In the genomic region with DNA sequence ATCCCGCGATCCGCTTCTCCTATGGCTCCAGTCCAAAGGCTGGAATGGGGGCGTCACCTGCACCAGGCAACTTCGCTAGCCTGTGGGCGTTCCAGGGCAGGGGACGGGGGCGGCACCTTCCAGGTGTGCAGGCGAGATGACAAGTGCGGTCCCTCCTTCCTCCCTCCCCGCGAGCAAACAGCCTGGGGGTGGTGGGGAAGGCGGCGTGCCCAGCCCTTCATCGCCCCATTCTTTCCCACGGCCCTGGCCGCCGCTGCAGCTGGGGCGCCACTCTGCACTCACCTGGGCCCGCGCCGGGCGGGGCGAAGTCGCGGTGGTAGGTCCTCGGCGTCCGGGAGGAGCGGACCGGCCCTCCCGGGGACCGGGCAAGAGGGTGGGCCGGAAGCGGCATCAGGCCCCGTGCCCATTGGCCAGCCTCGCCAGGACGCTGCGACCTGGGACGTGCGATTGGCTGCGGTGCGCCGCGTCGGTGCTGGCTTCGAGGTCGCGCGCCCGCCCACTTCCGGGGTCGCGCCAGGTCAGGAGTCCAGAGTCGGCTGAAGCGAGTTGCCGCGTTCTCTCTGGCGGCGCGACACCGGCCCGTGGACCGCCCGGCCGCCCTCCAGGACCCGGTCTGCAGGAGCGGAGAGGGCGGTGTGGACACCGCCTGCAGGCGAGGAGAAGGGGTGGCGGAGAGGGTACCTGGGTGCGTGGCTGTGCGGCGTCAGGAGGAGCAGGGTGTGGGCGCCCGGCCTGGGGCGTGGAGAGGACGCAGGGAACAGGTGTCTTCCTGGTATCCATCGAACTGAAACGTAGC, we compare ENCODE assay signal across 1 cellular context.
TF ChIP-seq lines count a peak whose summit lies in the region.

Gene TECPR1 (minus strand): TSS at position 389 of the 796 bp plus-strand sequence. CDS start 6,086 bp downstream, outside the sequence.

TF ChIP-seq in HepG2, 621 proteins besides CTCF, POLR2A, EP300 and RAD21 (continued from another document and continues in another):
- TF ChIP-seq, protein P1, sequence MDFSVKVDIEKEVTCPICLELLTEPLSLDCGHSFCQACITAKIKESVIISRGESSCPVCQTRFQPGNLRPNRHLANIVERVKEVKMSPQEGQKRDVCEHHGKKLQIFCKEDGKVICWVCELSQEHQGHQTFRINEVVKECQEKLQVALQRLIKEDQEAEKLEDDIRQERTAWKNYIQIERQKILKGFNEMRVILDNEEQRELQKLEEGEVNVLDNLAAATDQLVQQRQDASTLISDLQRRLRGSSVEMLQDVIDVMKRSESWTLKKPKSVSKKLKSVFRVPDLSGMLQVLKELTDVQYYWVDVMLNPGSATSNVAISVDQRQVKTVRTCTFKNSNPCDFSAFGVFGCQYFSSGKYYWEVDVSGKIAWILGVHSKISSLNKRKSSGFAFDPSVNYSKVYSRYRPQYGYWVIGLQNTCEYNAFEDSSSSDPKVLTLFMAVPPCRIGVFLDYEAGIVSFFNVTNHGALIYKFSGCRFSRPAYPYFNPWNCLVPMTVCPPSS (IDR thresholded peaks at IDR 0.05), result no peak
- peak; percentile 29 for TF ChIP-seq PHF5A (CRISPR knock-in tag; IDR thresholded peaks at IDR 0.05; ENCODE audit: low read depth, unreplicated experiment)
- TF ChIP-seq ZNF772 (CRISPR knock-in tag; IDR thresholded peaks at IDR 0.05), result 0 out of 2 replicates have a peak, but pooled peaks have one; percentile 16
- peak; percentile 69; the same call in 1 of the 2 replicates for TF ChIP-seq ZNF800 (CRISPR knock-in tag; IDR thresholded peaks at IDR 0.05)
- TF ChIP-seq ZNF552 (CRISPR knock-in tag; IDR thresholded peaks at IDR 0.05; ENCODE audit: borderline replicate concordance), result peak; percentile 35; the same call in 1 of the 2 replicates
- TF ChIP-seq JUNB (CRISPR knock-in tag; IDR thresholded peaks at IDR 0.05; ENCODE audit: borderline replicate concordance), result no peak
- no peak for TF ChIP-seq ZBTB3 (CRISPR knock-in tag; IDR thresholded peaks at IDR 0.05; ENCODE audit: borderline replicate concordance, low read depth)
- TF ChIP-seq, protein P2, sequence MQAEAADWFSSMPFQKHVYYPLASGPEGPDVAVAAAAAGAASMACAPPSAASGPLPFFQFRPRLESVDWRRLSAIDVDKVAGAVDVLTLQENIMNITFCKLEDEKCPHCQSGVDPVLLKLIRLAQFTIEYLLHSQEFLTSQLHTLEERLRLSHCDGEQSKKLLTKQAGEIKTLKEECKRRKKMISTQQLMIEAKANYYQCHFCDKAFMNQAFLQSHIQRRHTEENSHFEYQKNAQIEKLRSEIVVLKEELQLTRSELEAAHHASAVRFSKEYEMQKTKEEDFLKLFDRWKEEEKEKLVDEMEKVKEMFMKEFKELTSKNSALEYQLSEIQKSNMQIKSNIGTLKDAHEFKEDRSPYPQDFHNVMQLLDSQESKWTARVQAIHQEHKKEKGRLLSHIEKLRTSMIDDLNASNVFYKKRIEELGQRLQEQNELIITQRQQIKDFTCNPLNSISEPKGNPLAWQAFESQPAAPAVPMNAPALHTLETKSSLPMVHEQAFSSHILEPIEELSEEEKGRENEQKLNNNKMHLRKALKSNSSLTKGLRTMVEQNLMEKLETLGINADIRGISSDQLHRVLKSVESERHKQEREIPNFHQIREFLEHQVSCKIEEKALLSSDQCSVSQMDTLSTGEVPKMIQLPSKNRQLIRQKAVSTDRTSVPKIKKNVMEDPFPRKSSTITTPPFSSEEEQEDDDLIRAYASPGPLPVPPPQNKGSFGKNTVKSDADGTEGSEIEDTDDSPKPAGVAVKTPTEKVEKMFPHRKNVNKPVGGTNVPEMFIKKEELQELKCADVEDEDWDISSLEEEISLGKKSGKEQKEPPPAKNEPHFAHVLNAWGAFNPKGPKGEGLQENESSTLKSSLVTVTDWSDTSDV (CRISPR knock-in tag; IDR thresholded peaks at IDR 0.05), result no peak
- no peak for TF ChIP-seq CENPBD1 (CRISPR knock-in tag; IDR thresholded peaks at IDR 0.05; ENCODE audit: borderline replicate concordance, low read depth)
- TF ChIP-seq AGO2 (optimal IDR thresholded peaks at IDR 0.05; ENCODE audit: low read depth, low read length), result peak; percentile 33
- no peak for TF ChIP-seq GTF2F1 (IDR thresholded peaks at IDR 0.05; ENCODE audit: low read length)
- 0 out of 2 replicates have a peak, but pooled peaks have one; percentile 46 for TF ChIP-seq ZNF292 (CRISPR knock-in tag; IDR thresholded peaks at IDR 0.05; ENCODE audit: borderline replicate concordance, low read depth)
- no peak for TF ChIP-seq ZNF207 (IDR thresholded peaks at IDR 0.05; ENCODE audit: borderline replicate concordance)
- no peak for TF ChIP-seq MAFG (CRISPR knock-in tag; IDR thresholded peaks at IDR 0.05)
- TF ChIP-seq, protein P3, sequence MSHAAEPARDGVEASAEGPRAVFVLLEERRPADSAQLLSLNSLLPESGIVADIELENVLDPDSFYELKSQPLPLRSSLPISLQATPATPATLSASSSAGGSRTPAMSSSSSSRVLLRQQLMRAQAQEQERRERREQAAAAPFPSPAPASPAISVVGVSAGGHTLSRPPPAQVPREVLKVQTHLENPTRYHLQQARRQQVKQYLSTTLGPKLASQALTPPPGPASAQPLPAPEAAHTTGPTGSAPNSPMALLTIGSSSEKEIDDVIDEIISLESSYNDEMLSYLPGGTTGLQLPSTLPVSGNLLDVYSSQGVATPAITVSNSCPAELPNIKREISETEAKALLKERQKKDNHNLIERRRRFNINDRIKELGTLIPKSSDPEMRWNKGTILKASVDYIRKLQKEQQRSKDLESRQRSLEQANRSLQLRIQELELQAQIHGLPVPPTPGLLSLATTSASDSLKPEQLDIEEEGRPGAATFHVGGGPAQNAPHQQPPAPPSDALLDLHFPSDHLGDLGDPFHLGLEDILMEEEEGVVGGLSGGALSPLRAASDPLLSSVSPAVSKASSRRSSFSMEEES (CRISPR knock-in tag; IDR thresholded peaks at IDR 0.05), result no peak; the same call in 1 of the 2 replicates
- no peak for TF ChIP-seq ZNF282 (IDR thresholded peaks at IDR 0.05; ENCODE audit: partially characterized antibody)
- no peak for TF ChIP-seq ZZZ3 (CRISPR knock-in tag; IDR thresholded peaks at IDR 0.05; ENCODE audit: borderline replicate concordance)
- TF ChIP-seq ZSCAN25 (CRISPR knock-in tag; IDR thresholded peaks at IDR 0.05), result peak; percentile 62; the same call in 1 of the 2 replicates
- TF ChIP-seq SCMH1 (CRISPR knock-in tag; IDR thresholded peaks at IDR 0.05; ENCODE audit: borderline replicate concordance), result no peak
- TF ChIP-seq, protein P4, sequence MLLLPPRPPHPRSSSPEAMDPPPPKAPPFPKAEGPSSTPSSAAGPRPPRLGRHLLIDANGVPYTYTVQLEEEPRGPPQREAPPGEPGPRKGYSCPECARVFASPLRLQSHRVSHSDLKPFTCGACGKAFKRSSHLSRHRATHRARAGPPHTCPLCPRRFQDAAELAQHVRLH (CRISPR knock-in tag; IDR thresholded peaks at IDR 0.05; ENCODE audit: borderline replicate concordance, low read depth), result peak; percentile 44; the same call in 1 of the 2 replicates
- no peak for TF ChIP-seq NR3C1 (CRISPR knock-in tag; IDR thresholded peaks at IDR 0.05)
- no peak for TF ChIP-seq ZNF143 (CRISPR knock-in tag; IDR thresholded peaks at IDR 0.05)
- TF ChIP-seq BRD4 (CRISPR knock-in tag; IDR thresholded peaks at IDR 0.05), result 0 out of 2 replicates have a peak, but pooled peaks have one; percentile 33
- peak; percentile 35; the same call in 1 of the 2 replicates for TF ChIP-seq ZNF614 (CRISPR knock-in tag; IDR thresholded peaks at IDR 0.05; ENCODE audit: borderline replicate concordance)
- TF ChIP-seq IKZF4 (CRISPR knock-in tag; IDR thresholded peaks at IDR 0.05; ENCODE audit: borderline replicate concordance, low read depth, not compliant biosample characterization), result peak; percentile 31
- peak; percentile 89 for TF ChIP-seq CHD2 (IDR thresholded peaks at IDR 0.05; ENCODE audit: low read depth, low read length)
- no peak for TF ChIP-seq MATR3 (CRISPR knock-in tag; IDR thresholded peaks at IDR 0.05)
- no peak for TF ChIP-seq ZNF251 (CRISPR knock-in tag; IDR thresholded peaks at IDR 0.05)
- peak; percentile 20 for TF ChIP-seq YY1 (IDR thresholded peaks at IDR 0.05; ENCODE audit: insufficient read depth, insufficient replicate concordance, low read depth, low read length)
- no peak for TF ChIP-seq MEIS1 (CRISPR knock-in tag; IDR thresholded peaks at IDR 0.05; ENCODE audit: borderline replicate concordance)
- peak; percentile 97 for TF ChIP-seq HDAC1 (CRISPR knock-in tag; IDR thresholded peaks at IDR 0.05)
- no peak for TF ChIP-seq ZBTB49 (CRISPR knock-in tag; IDR thresholded peaks at IDR 0.05; ENCODE audit: borderline replicate concordance)
- no peak; the same call in 1 of the 2 replicates for TF ChIP-seq CENPT (CRISPR knock-in tag; IDR thresholded peaks at IDR 0.05; ENCODE audit: low read depth)
- TF ChIP-seq NFYB (CRISPR knock-in tag; IDR thresholded peaks at IDR 0.05), result peak; percentile 98
- TF ChIP-seq ZNF558 (CRISPR knock-in tag; IDR thresholded peaks at IDR 0.05; ENCODE audit: borderline replicate concordance), result peak; percentile 72; the same call in 1 of the 2 replicates
- no peak for TF ChIP-seq FLYWCH1 (CRISPR knock-in tag; IDR thresholded peaks at IDR 0.05)
- TF ChIP-seq ZNF841 (CRISPR knock-in tag; IDR thresholded peaks at IDR 0.05; ENCODE audit: borderline replicate concordance), result no peak
- 0 out of 2 replicates have a peak, but pooled peaks have one; percentile 67 for TF ChIP-seq HOXA9 (CRISPR knock-in tag; IDR thresholded peaks at IDR 0.05; ENCODE audit: borderline replicate concordance)
- no peak for TF ChIP-seq PBX2 (CRISPR knock-in tag; IDR thresholded peaks at IDR 0.05)
- TF ChIP-seq HES4 (CRISPR knock-in tag; IDR thresholded peaks at IDR 0.05; ENCODE audit: borderline replicate concordance), result no peak
- TF ChIP-seq ZNF746 (CRISPR knock-in tag; IDR thresholded peaks at IDR 0.05), result no peak
- no peak for TF ChIP-seq ZBTB44 (CRISPR knock-in tag; IDR thresholded peaks at IDR 0.05)
- TF ChIP-seq NKX3-1 (CRISPR knock-in tag; IDR thresholded peaks at IDR 0.05), result no peak
- peak; percentile 97 for TF ChIP-seq PHF8 (CRISPR knock-in tag; IDR thresholded peaks at IDR 0.05)
- TF ChIP-seq FOXP1 (IDR thresholded peaks at IDR 0.05), result no peak
- TF ChIP-seq FOXP1 (CRISPR knock-in tag; IDR thresholded peaks at IDR 0.05), result no peak
- peak; percentile 82; the same call in 1 of the 2 replicates for TF ChIP-seq ZNF138 (CRISPR knock-in tag; IDR thresholded peaks at IDR 0.05; ENCODE audit: low read depth)
